Comparison of ENCODE assay signal across 17 cellular contexts in genomic region chr7:17552952-17553351, GRCh38.
"Had no signal": no experiment of that assay in that cellular context is flagged by ENCODE, and none has a peak within 500 bp of the region (broad histone marks: within the 10 kb centered on the region; RNA-seq: fewer than 3 reads in every experiment).

No MANE protein-coding gene starts in this region.

- H3K27me3 ChIP-seq: colonic mucosa, sigmoid colon, tibial artery, uterus had no signal

- H3K9me3 ChIP-seq: colonic mucosa, lower lobe of right lung, sigmoid colon, tibial artery, uterus had no signal

- H3K27ac ChIP-seq: colonic mucosa, lower lobe of right lung, sigmoid colon, tibial artery, uterus, WERI-Rb-1 had no signal

- H3K4me3 ChIP-seq: colonic mucosa, lower lobe of right lung, sigmoid colon, tibial artery, uterus had no signal

- DNase-seq: activated CD4-positive, alpha-beta T cell treated with anti-CD3 and anti-CD28 coated beads for 1 hour; activated CD4-positive, alpha-beta T cell treated with anti-CD3 and anti-CD28 coated beads, Interleukin-2, amount 50 U/mL, for 4 hours; activated naive CD4-positive, alpha-beta T cell; activated naive CD8-positive, alpha-beta T cell treated with anti-CD3 and anti-CD28 coated beads for 36 hours; colonic mucosa; erythroblast; foreskin fibroblast; hippocampal formation; islet precursor cell; lower lobe of right lung; natural killer cell; sigmoid colon; stimulated activated naive B cell treated with anti-CD40 and anti-IgM and Interleukin-4, amounts not matched to agents 10 μg/mL and 1 μg/mL and 100 μg/mL, for 72 hours; T-helper 17 cell; tibial artery; uterus; WERI-Rb-1 had no signal

- H3K4me1 ChIP-seq: colonic mucosa had no signal

- H3K36me3 ChIP-seq: colonic mucosa, lower lobe of right lung, sigmoid colon, tibial artery, uterus, WERI-Rb-1 had no signal
